In the genomic region with DNA sequence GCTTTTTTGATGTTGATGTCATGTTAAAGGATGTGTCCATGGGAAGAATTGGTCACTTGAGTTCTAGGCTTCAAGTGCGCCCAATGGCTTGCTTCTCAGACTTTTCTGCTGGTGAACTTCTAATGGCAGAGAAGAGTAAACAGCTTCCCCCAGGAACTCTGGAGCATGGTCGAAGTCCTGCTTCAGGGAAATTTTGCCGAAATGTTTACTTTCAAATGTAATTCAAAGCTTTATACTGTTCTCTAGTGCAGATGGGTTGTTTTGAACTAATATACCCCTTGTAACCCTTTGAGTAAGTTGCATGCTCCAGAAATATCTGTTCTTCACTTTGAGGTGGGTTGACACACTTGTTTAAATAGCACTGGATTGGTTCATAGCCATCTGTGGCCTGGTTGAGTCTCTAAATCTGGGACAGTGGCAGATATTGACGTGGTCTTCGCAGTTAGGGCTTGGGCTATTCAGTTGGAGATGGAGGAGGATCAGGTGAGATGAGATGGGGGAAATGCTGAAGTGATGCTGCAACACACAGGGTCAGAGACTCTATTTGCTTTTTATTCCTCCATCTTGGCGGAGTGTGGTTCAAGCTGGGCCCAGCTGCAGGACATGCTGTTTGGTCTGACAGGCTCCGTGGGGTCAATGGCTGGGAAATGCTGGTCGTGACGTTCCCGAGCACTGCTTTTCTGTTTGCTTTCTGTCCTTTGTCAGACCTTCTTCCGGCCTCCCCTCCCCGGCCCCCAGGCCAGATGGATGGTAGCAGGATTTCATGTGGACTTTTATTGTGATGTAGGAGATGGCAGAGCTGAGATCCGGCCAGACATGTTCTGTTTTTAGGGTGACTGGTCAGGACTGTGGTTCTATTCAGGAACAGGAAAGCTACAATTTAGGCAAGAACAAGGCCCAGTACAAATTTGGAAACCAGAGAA, we compare ENCODE assay signal across 20 cellular contexts.
"Had no signal": no experiment of that assay in that cellular context is flagged by ENCODE, and none has a peak within 500 bp of the region (broad histone marks: within the 10 kb centered on the region; RNA-seq: fewer than 3 reads in every experiment).

No MANE protein-coding gene starts in this region.

- H3K4me3 Mint-ChIP-seq: activated naive CD4-positive, alpha-beta T cell treated with anti-CD3 and anti-CD28 coated beads, Interleukin-2, amount 50 U/mL, for 24 hours; activated T-cell treated with anti-CD3 and anti-CD28 coated beads, Interleukin-2, amount 50 U/mL, for 72 hours; central memory CD8-positive, alpha-beta T cell; stimulated activated effector memory CD8-positive, alpha-beta T cell treated with anti-CD3 and anti-CD28 coated beads, Interleukin-12 subunit alpha, Interleukin-12 subunit beta, amount 100 ng/mL, for 72 hours; T-helper 1 cell treated with Interleukin-12 subunit alpha and Interleukin-12 subunit beta and Interleukin-4 antibody, amounts not matched to agents 30 μg/mL and 1 μg/mL, for 36 hours had no signal

- H3K9me3 ChIP-seq: ascending aorta, ovary, testis, upper lobe of left lung had no signal

- H3K36me3 ChIP-seq: ovary had no signal

- H3K4me2 ChIP-seq: smooth muscle cell had no signal

- H3K9me3 Mint-ChIP-seq: activated naive CD4-positive, alpha-beta T cell treated with anti-CD3 and anti-CD28 coated beads, Interleukin-2, amount 50 U/mL, for 24 hours; activated T-cell treated with anti-CD3 and anti-CD28 coated beads, Interleukin-2, amount 50 U/mL, for 72 hours; central memory CD8-positive, alpha-beta T cell; stimulated activated effector memory CD8-positive, alpha-beta T cell treated with anti-CD3 and anti-CD28 coated beads, Interleukin-12 subunit alpha, Interleukin-12 subunit beta, amount 100 ng/mL, for 72 hours; T-helper 1 cell treated with Interleukin-12 subunit alpha and Interleukin-12 subunit beta and Interleukin-4 antibody, amounts not matched to agents 30 μg/mL and 1 μg/mL, for 36 hours had no signal

- H3K27me3 ChIP-seq: ascending aorta, ovary, testis, upper lobe of left lung had no signal

- FAIRE-seq: endometrium had no signal

- H3K4me1 ChIP-seq: ascending aorta, testis, upper lobe of left lung had no signal

- H3K4me3 ChIP-seq: ascending aorta, coronary artery, ovary, smooth muscle cell, testis, upper lobe of left lung had no signal

- H3K36me3 Mint-ChIP-seq: stimulated activated effector memory CD8-positive, alpha-beta T cell treated with anti-CD3 and anti-CD28 coated beads, Interleukin-12 subunit alpha, Interleukin-12 subunit beta, amount 100 ng/mL, for 72 hours had no signal

- H3K27ac Mint-ChIP-seq: activated naive CD4-positive, alpha-beta T cell treated with anti-CD3 and anti-CD28 coated beads, Interleukin-2, amount 50 U/mL, for 24 hours; activated T-cell treated with anti-CD3 and anti-CD28 coated beads, Interleukin-2, amount 50 U/mL, for 72 hours; stimulated activated effector memory CD8-positive, alpha-beta T cell treated with anti-CD3 and anti-CD28 coated beads, Interleukin-12 subunit alpha, Interleukin-12 subunit beta, amount 100 ng/mL, for 72 hours; T-helper 1 cell treated with Interleukin-12 subunit alpha and Interleukin-12 subunit beta and Interleukin-4 antibody, amounts not matched to agents 30 μg/mL and 1 μg/mL, for 36 hours had no signal

- H3K27me3 Mint-ChIP-seq: activated naive CD4-positive, alpha-beta T cell treated with anti-CD3 and anti-CD28 coated beads, Interleukin-2, amount 50 U/mL, for 24 hours had no signal

- DNase-seq: activated CD4-positive, alpha-beta T cell treated with anti-CD3 and anti-CD28 coated beads, Interleukin-2, amount 50 U/mL, for 1 hour; activated CD8-positive, alpha-beta memory T cell treated with anti-CD3 and anti-CD28 coated beads, Interleukin-2, amount 50 U/mL, for 4 hours; activated effector memory CD4-positive, alpha-beta T cell treated with anti-CD3 and anti-CD28 coated beads, Interleukin-2, amount 50 U/mL, for 16 hours; activated T-cell treated with anti-CD3 and anti-CD28 coated beads, Interleukin-2, amount 50 U/mL, for 72 hours; left cardiac atrium; mammary epithelial cell; ovary; stimulated activated CD4-positive, alpha-beta T cell treated with anti-CD3 and anti-CD28 coated beads, Interleukin-4, amount 100 ng/mL, for 24 hours; testis; upper lobe of left lung had no signal

- H3K27ac ChIP-seq: ascending aorta, coronary artery, ovary, testis, upper lobe of left lung had no signal

- H3K4me1 Mint-ChIP-seq: activated naive CD4-positive, alpha-beta T cell treated with anti-CD3 and anti-CD28 coated beads, Interleukin-2, amount 50 U/mL, for 24 hours; central memory CD8-positive, alpha-beta T cell; stimulated activated effector memory CD8-positive, alpha-beta T cell treated with anti-CD3 and anti-CD28 coated beads, Interleukin-12 subunit alpha, Interleukin-12 subunit beta, amount 100 ng/mL, for 72 hours had no signal

- ATAC-seq: activated CD4-positive, CD25-positive, alpha-beta regulatory T cell treated with anti-CD3 and anti-CD28 coated beads, Interleukin-2, amount 50 U/mL, for 24 hours; activated T-cell treated with anti-CD3 and anti-CD28 coated beads, Interleukin-2, amount 50 U/mL, for 72 hours; left cardiac atrium; sciatic nerve; stimulated activated effector memory CD8-positive, alpha-beta T cell treated with anti-CD3 and anti-CD28 coated beads, Interleukin-12 subunit alpha, Interleukin-12 subunit beta, amount 100 ng/mL, for 72 hours had no signal
